In genomic region chr6:39049575-39050283, GRCh38 we compare ENCODE assay signal across 16 cellular contexts. TPM values are rescaled to one million over a fixed set of nuclear protein-coding genes. Genes with fewer than 3 reads are reported as not detected.
DNase-seq lines count a peak whose midpoint lies in the region; ATAC-seq and TF ChIP-seq lines count a peak whose summit lies in the region.
"Had no signal": no experiment of that assay in that cellular context is flagged by ENCODE, and none has a peak within 500 bp of the region (broad histone marks: within the 10 kb centered on the region; RNA-seq: fewer than 3 reads in every experiment).

No MANE protein-coding gene starts in this region.

- H3K36me3 ChIP-seq in iPS-18a (ENCODE audit: control insufficient read depth, low read depth, low read length): no peaks in the 10 kb centered on the region
- H3K36me3 ChIP-seq in spleen: no peaks in the 10 kb centered on the region
- H3K36me3 ChIP-seq: right lobe of liver had no signal

- H3K4me3 ChIP-seq in iPS-18a (ENCODE audit: low read length) (peak overlapping the region; percentile 70), spleen (no peak overlapping the region)

- intact Hi-C loops in spleen (cut with DNase I; ENCODE audit: low total_unique reads): no loop called here

- no peak for ATAC-seq in activated T-cell treated with anti-CD3 and anti-CD28 coated beads, Interleukin-2, amount 50 U/mL, for 72 hours (replicated peaks in 1 of 2)
- ATAC-seq in HG02981 (IDR thresholded peaks at IDR 0.05; ENCODE audit: unreplicated experiment) (no peak), GM18511 (IDR thresholded peaks at IDR 0.05; ENCODE audit: unreplicated experiment) (no peak)

- no peaks in the 10 kb centered on the region for H3K9me3 Mint-ChIP-seq in activated T-cell treated with anti-CD3 and anti-CD28 coated beads, Interleukin-2, amount 50 U/mL, for 24 hours
- H3K9me3 Mint-ChIP-seq in activated T-cell treated with anti-CD3 and anti-CD28 coated beads, Interleukin-2, amount 50 U/mL, for 72 hours: no peaks in the 10 kb centered on the region
- H3K9me3 Mint-ChIP-seq: activated CD4-positive, alpha-beta memory T cell treated with anti-CD3 and anti-CD28 coated beads, Interleukin-2, amount 10 ng/mL, durations not matched to agents 7 days and 5 days had no signal

- H3K27me3 Mint-ChIP-seq in activated T-cell treated with anti-CD3 and anti-CD28 coated beads, Interleukin-2, amount 50 U/mL, for 24 hours: peaks cover 55% of the 10 kb centered on the region
- H3K27me3 Mint-ChIP-seq in activated T-cell treated with anti-CD3 and anti-CD28 coated beads, Interleukin-2, amount 50 U/mL, for 72 hours (ENCODE audit: low read depth): peaks cover 38% of the 10 kb centered on the region

- H3K27ac Mint-ChIP-seq in activated T-cell treated with anti-CD3 and anti-CD28 coated beads, Interleukin-2, amount 50 U/mL, for 24 hours: no peak overlapping the region
- H3K27ac Mint-ChIP-seq in activated T-cell treated with anti-CD3 and anti-CD28 coated beads, Interleukin-2, amount 50 U/mL, for 72 hours: no peak overlapping the region
- H3K27ac Mint-ChIP-seq: activated CD4-positive, alpha-beta memory T cell treated with anti-CD3 and anti-CD28 coated beads, Interleukin-2, amount 10 ng/mL, durations not matched to agents 7 days and 5 days had no signal

- H3K4me3 Mint-ChIP-seq in activated T-cell treated with anti-CD3 and anti-CD28 coated beads, Interleukin-2, amount 50 U/mL, for 24 hours: peak overlapping the region; percentile 68
- peak overlapping the region; percentile 85 to 89 for H3K4me3 Mint-ChIP-seq in activated T-cell treated with anti-CD3 and anti-CD28 coated beads, Interleukin-2, amount 50 U/mL, for 72 hours
- H3K4me3 Mint-ChIP-seq: activated CD4-positive, alpha-beta memory T cell treated with anti-CD3 and anti-CD28 coated beads, Interleukin-2, amount 10 ng/mL, durations not matched to agents 7 days and 5 days had no signal

- H3K27ac ChIP-seq in iPS-18a (ENCODE audit: low read length) (no peak overlapping the region), spleen (no peak overlapping the region)
- H3K27ac ChIP-seq: right lobe of liver had no signal

- 79 to 90% (median 85%) methylated on average over 9 of the region's 9 CpGs for WGBS in spleen, 5 donors

- peaks cover 11% of the 10 kb centered on the region for H3K4me1 ChIP-seq in iPS-18a (ENCODE audit: control insufficient read depth, low read depth, low read length)
- H3K4me1 ChIP-seq in spleen: peaks cover 0 to 18% (median 10%) of the 10 kb centered on the region in 6 donors

- TF ChIP-seq POLR2A in spleen (IDR thresholded peaks at IDR 0.05): no peak

- peaks cover 31% of the 10 kb centered on the region for H3K4me1 Mint-ChIP-seq in activated T-cell treated with anti-CD3 and anti-CD28 coated beads, Interleukin-2, amount 50 U/mL, for 24 hours (ENCODE audit: low read depth)
- H3K4me1 Mint-ChIP-seq in activated T-cell treated with anti-CD3 and anti-CD28 coated beads, Interleukin-2, amount 50 U/mL, for 72 hours (ENCODE audit: low read depth): peaks cover 32% of the 10 kb centered on the region

- no peaks in the 10 kb centered on the region for H3K9me3 ChIP-seq in iPS-18a (ENCODE audit: control insufficient read depth, low read depth, low read length)
- no peaks in the 10 kb centered on the region for H3K9me3 ChIP-seq in spleen
- H3K9me3 ChIP-seq: right lobe of liver had no signal

- no peak overlapping the region for H3K9ac ChIP-seq in iPS-18a (ENCODE audit: low read length)

- peaks cover 41% of the 10 kb centered on the region for H3K27me3 ChIP-seq in iPS-18a (ENCODE audit: control insufficient read depth, insufficient read depth, low read length)
- peaks cover 4 to 76% (median 29%) of the 10 kb centered on the region in 7 donors for H3K27me3 ChIP-seq in spleen (replicated peaks in 1 of 7)
- H3K27me3 ChIP-seq: right lobe of liver had no signal

- TF ChIP-seq CTCF in spleen (IDR thresholded peaks at IDR 0.05 in 8 of 11, conservative IDR thresholded peaks at IDR 0.05 in 3 of 11): no peak

- DNase-seq in activated T-cell treated with anti-CD3 and anti-CD28 coated beads, Interleukin-2, amount 50 U/mL, for 24 hours: no peak
- no peak for DNase-seq in activated T-cell treated with anti-CD3 and anti-CD28 coated beads, Interleukin-2, amount 50 U/mL, for 1 hour
- DNase-seq in activated T-cell treated with anti-CD3 and anti-CD28 coated beads, Interleukin-2, amount 50 U/mL, for 72 hours: no peak
- DNase-seq in spleen (peak; percentile 66), midbrain (lab: John Stamatoyannopoulos, UW) (no peak)
- DNase-seq: activated CD4-positive, alpha-beta memory T cell treated with anti-CD3 and anti-CD28 coated beads, Interleukin-2, amount 10 ng/mL, durations not matched to agents 7 days and 5 days; COR-L47; GF-D8; MV-4-11; right lobe of liver; SHP77 treated with DMSO at 0.1 percent for 48 hours; stimulated activated CD4-positive, alpha-beta T cell treated with anti-CD3 and anti-CD28 coated beads, Interleukin-4, amount 100 ng/mL, for 1 hour had no signal

- no peaks in the 10 kb centered on the region for H3K36me3 Mint-ChIP-seq in activated T-cell treated with anti-CD3 and anti-CD28 coated beads, Interleukin-2, amount 50 U/mL, for 24 hours (ENCODE audit: low read depth)
- H3K36me3 Mint-ChIP-seq in activated T-cell treated with anti-CD3 and anti-CD28 coated beads, Interleukin-2, amount 50 U/mL, for 72 hours (ENCODE audit: insufficient read depth in 2 of 2): no peaks in the 10 kb centered on the region

RNA-seq across cellular contexts. Expression of gene GLP1R, which starts 1.1 kb away (rescaled TPM):
- total RNA-seq in activated T-cell treated with anti-CD3 and anti-CD28 coated beads, Interleukin-2, amount 50 U/mL, for 72 hours: 1 to 10 TPM in 1 of 2 donors, under 1 TPM in 1; 0.77 to 2.1 TPM
- under 1 TPM in 1 of 7 donors, not detected in 6; 0.11 TPM for total RNA-seq in spleen
- not detected for polyA plus RNA-seq in spleen
- total RNA-seq: activated CD4-positive, alpha-beta memory T cell treated with anti-CD3 and anti-CD28 coated beads, Interleukin-2, amount 10 ng/mL, durations not matched to agents 7 days and 5 days; epithelial cell of proximal tubule; right lobe of liver had no signal
